ENCODE assay signal across 8 cellular contexts in the genomic region with DNA sequence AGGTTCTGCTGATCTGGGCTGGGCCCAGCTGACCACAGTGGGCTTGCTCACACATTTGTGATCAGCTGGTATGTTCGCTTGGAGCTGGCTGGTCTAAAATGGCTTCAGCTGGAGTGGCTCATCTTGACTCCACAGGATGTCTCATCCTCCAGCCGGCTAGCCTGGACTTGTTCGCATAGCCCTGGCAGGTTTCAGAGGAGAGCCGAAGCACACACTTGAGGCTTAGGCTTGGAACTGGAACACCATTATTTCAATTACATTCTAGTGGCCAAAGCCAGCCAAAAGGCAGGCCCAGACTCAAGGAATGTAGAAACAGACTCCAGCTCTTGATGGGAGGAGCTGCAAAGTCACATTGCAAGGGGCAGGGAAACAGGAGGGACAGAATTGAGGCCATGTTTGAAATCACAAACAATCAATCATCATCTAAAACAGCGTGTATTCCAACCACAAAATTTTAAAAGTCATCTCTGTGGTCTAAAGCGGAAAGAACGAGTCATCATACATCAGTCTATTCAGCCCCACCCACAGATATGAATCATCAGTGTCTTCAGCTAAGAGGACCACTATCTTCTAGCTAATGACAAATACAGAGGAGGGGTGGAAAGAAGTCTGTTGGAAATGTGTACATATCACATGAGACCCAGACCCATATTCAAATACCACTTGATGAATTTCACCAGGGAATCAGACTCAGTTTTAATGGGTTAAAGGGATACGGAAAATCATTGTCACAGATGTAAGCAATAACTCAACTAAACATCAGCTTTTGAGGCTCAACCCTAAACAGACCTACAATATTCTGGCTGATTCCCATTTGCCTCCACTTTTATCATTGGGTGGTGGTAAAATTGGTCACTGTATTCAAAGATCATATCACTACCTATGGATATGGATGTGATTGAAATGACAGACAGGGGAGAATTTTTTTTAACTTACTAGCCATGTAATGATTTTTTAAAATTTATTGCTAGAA.
DNase-seq lines count a peak whose midpoint lies in the region; ATAC-seq and TF ChIP-seq lines count a peak whose summit lies in the region.

No MANE protein-coding gene starts in this region.

- H3K79me2 ChIP-seq in fibroblast of lung (ENCODE audit: control insufficient read depth, insufficient read depth, low read length), result no peaks in the 10 kb centered on the region

- H3K4me1 ChIP-seq in fibroblast of lung (ENCODE audit: control insufficient read depth, extremely low read depth, insufficient read depth, low read length) (peaks cover 12% of the 10 kb centered on the region), colonic mucosa (no peaks in the 10 kb centered on the region)

- intact Hi-C loops in colonic mucosa (cut with DNase I), result no loop called here

- H3K4me3 ChIP-seq in fibroblast of lung (replicated peaks in 1 of 4; ENCODE audit: control extremely low read depth in 1 of 4, insufficient read depth in 1 of 4, low read depth in 3 of 4, low read length in 4 of 4) (no peak overlapping the region), colonic mucosa (no peak overlapping the region)

- H2AFZ ChIP-seq in fibroblast of lung (ENCODE audit: low read length), result no peak overlapping the region

- H3K4me2 ChIP-seq in fibroblast of lung (ENCODE audit: extremely low read depth, insufficient read depth, low read length), result peak overlapping the region; percentile 41

- no peaks in the 10 kb centered on the region for H4K20me1 ChIP-seq in fibroblast of lung (ENCODE audit: control insufficient read depth, extremely low read depth, insufficient read depth, low read length)

- H3K9me3 ChIP-seq in fibroblast of lung (ENCODE audit: control insufficient read depth, insufficient read depth, low read depth, low read length) (no peaks in the 10 kb centered on the region), colonic mucosa (no peaks in the 10 kb centered on the region)

- H3K9ac ChIP-seq in fibroblast of lung (ENCODE audit: insufficient read depth, low read length) (no peak overlapping the region), colonic mucosa (ENCODE audit: low read depth in 2 of 2, low read length in 2 of 2) (no peak overlapping the region)

- DNase-seq in GM04503 (ENCODE audit: low read depth), result peak; percentile 99
- peak; percentile 93 for DNase-seq in NCI-H226
- peak; percentile 30 to 32 for DNase-seq in activated CD8-positive, alpha-beta memory T cell treated with anti-CD3 and anti-CD28 coated beads for 4 hours (ENCODE audit: low read depth in 2 of 2)
- DNase-seq in fibroblast of lung (ENCODE audit: low read depth in 2 of 2), result peak; percentile 98 to 99
- DNase-seq in stimulated activated CD4-positive, alpha-beta T cell treated with anti-CD3 and anti-CD28 coated beads, Interleukin-2, amount 100 ng/mL, for 48 hours, result peak; percentile 32 to 36
- DNase-seq in inferior parietal cortex (ENCODE audit: extremely low spot score), result no peak
- DNase-seq in colonic mucosa, result no peak

- H3K27ac ChIP-seq in fibroblast of lung (ENCODE audit: insufficient read depth, low read length) (peak overlapping the region; percentile 83), colonic mucosa (no peak overlapping the region)

- no peaks in the 10 kb centered on the region for H3K27me3 ChIP-seq in fibroblast of lung (ENCODE audit: control insufficient read depth, insufficient read depth, low read length)
- no peaks in the 10 kb centered on the region for H3K27me3 ChIP-seq in colonic mucosa

- no peak for TF ChIP-seq CTCF in fibroblast of lung (conservative IDR thresholded peaks at IDR 0.05 in 1 of 2, IDR thresholded peaks at IDR 0.05 in 1 of 2; ENCODE audit: low read depth in 1 of 2, low read length in 2 of 2)
- no peak for TF ChIP-seq CTCF in colonic mucosa (IDR thresholded peaks at IDR 0.05)

- peak; percentile 71 for ATAC-seq in GM21825 (IDR thresholded peaks at IDR 0.05; ENCODE audit: unreplicated experiment)

- H3K36me3 ChIP-seq in fibroblast of lung (ENCODE audit: control insufficient read depth, insufficient read depth, low read length) (no peaks in the 10 kb centered on the region), colonic mucosa (no peaks in the 10 kb centered on the region)

Comparison
In these comparisons a context has a peak if more than half of its experiments do, and no peak if none do; other contexts are left out.
1. DNase-seq: peak in GM04503 (single experiment), NCI-H226 (single experiment), activated CD8-positive, alpha-beta memory T cell treated with anti-CD3 and anti-CD28 coated beads for 4 hours (2 of 2), fibroblast of lung (2 of 2) and stimulated activated CD4-positive, alpha-beta T cell treated with anti-CD3 and anti-CD28 coated beads, Interleukin-2, amount 100 ng/mL, for 48 hours (2 of 2); none in inferior parietal cortex (single experiment) and colonic mucosa (single experiment).